13 cellular contexts compared by ENCODE assay signal in the genomic region with DNA sequence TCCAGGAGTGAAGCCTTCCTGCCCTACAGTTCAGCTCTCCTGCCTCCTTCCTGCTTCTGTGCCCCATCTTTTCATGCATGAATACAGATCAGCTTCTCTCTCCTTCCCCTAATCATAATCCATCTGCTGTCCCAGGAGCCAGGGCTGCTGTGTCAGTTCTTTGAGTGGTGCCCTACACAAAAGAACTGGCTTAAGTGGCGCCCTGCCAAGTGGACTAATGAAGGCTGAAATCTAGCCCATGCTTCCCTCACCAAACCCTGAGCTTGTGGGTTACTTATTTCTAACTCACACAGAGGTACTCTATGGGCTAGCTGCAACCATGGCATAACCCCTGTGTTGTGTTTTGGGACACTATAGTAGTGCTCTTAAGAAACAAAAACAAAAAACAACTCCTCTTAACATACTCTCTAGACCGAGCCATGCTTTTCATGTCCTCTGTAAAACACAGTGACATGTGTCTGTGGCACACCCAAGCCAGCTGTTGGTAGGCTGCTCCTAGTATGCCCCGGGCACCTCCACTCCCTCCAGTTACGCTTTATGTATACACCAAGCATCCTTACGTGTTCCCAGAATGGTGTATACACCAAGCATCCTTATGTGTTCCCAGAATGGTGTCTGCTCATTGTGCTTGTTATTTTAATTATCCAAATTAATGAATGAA. TPM values are rescaled to one million over a fixed set of nuclear protein-coding genes. Genes with fewer than 3 reads are reported as not detected.
DNase-seq lines count a peak whose midpoint lies in the region; ATAC-seq and TF ChIP-seq lines count a peak whose summit lies in the region.
"Had no signal": no experiment of that assay in that cellular context is flagged by ENCODE, and none has a peak within 500 bp of the region (broad histone marks: within the 10 kb centered on the region; RNA-seq: fewer than 3 reads in every experiment).

No MANE protein-coding gene starts in this region.

- no peak for TF ChIP-seq CTCF in WTC11 (IDR thresholded peaks at IDR 0.05)

- POLR2A ChIA-PET in WTC11 (lab: Charles Lee), result interaction anchor here (0.6 kb wide), 1 partner anchor 216 kb away, joined by 4 read pairs; no protein-coding TSS in a partner anchor

- H3K36me3 Mint-ChIP-seq in WTC11, result peaks cover 9% of the 10 kb centered on the region

- H3K27me3 Mint-ChIP-seq in WTC11 (ENCODE audit: low read depth), result no peaks in the 10 kb centered on the region

- H3K27ac Mint-ChIP-seq in WTC11, result 0 out of 2 replicates have a peak overlapping the region, but pooled peaks have one; percentile 16
- H3K27ac Mint-ChIP-seq: activated naive CD8-positive, alpha-beta T cell treated with anti-CD3 and anti-CD28 coated beads, Interleukin-2, amount 10 ng/mL, durations not matched to agents 7 days and 5 days had no signal

- H3K4me1 Mint-ChIP-seq in WTC11, result peaks cover 6% of the 10 kb centered on the region; the same call in 1 of the 2 replicates
- H3K4me1 Mint-ChIP-seq: activated naive CD8-positive, alpha-beta T cell treated with anti-CD3 and anti-CD28 coated beads, Interleukin-2, amount 10 ng/mL, durations not matched to agents 7 days and 5 days had no signal

- DNase-seq in left ventricle myocardium superior (peak; percentile 43), Right ventricle myocardium inferior (ENCODE audit: missing footprints) (no peak), NCI-H2107 (lab: John Stamatoyannopoulos, UW) (peak; percentile 78), WTC11 (ENCODE audit: low spot score) (no peak), iPS-NIHi7 (ENCODE audit: extremely low spot score) (no peak)
- DNase-seq: activated naive CD8-positive, alpha-beta T cell treated with anti-CD3 and anti-CD28 coated beads, Interleukin-2, amount 10 ng/mL, durations not matched to agents 7 days and 5 days; NCI-H1048; stimulated activated CD4-positive, alpha-beta T cell treated with anti-CD3 and anti-CD28 coated beads, Interleukin-1b, Interleukin-23, amount 100 ng/mL, for 48 hours; uterus had no signal

- peaks cover 12% of the 10 kb centered on the region for H3K9me3 Mint-ChIP-seq in WTC11

- ATAC-seq in left ventricle myocardium superior (no peak), Right ventricle myocardium inferior (no peak), WTC11 (no peak), HG02870 (IDR thresholded peaks at IDR 0.05; ENCODE audit: unreplicated experiment) (no peak), GM19397 (IDR thresholded peaks at IDR 0.05; ENCODE audit: unreplicated experiment) (no peak), GM18511 (IDR thresholded peaks at IDR 0.05; ENCODE audit: unreplicated experiment) (no peak)
- ATAC-seq: HCT116 had no signal

- CTCF ChIA-PET in WTC11 (lab: Charles Lee), result interaction anchor here (0.9 kb wide), 1 partner anchor 49 kb away, joined by 3 read pairs; no protein-coding TSS in a partner anchor

- H3K4me3 Mint-ChIP-seq in WTC11, result no peak overlapping the region
- H3K4me3 Mint-ChIP-seq: activated naive CD8-positive, alpha-beta T cell treated with anti-CD3 and anti-CD28 coated beads, Interleukin-2, amount 10 ng/mL, durations not matched to agents 7 days and 5 days had no signal

- intact Hi-C loops in left ventricle myocardium superior (cut with micrococcal nuclease) (no loop called here), Right ventricle myocardium inferior (cut with DNase I) (no loop called here)

TF ChIP-seq in WTC11, 78 proteins besides CTCF, POLR2A, EP300 and RAD21:
- TF ChIP-seq JUN (CRISPR knock-in tag; IDR thresholded peaks at IDR 0.05), result no peak
- no peak for TF ChIP-seq OVOL2 (CRISPR knock-in tag; IDR thresholded peaks at IDR 0.05; ENCODE audit: borderline replicate concordance)
- TF ChIP-seq, protein P1, sequence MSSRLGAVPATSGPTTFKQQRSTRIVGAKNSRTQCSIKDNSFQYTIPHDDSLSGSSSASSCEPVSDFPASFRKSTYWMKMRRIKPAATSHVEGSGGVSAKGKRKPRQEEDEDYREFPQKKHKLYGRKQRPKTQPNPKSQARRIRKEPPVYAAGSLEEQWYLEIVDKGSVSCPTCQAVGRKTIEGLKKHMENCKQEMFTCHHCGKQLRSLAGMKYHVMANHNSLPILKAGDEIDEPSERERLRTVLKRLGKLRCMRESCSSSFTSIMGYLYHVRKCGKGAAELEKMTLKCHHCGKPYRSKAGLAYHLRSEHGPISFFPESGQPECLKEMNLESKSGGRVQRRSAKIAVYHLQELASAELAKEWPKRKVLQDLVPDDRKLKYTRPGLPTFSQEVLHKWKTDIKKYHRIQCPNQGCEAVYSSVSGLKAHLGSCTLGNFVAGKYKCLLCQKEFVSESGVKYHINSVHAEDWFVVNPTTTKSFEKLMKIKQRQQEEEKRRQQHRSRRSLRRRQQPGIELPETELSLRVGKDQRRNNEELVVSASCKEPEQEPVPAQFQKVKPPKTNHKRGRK (CRISPR knock-in tag; IDR thresholded peaks at IDR 0.05; ENCODE audit: borderline replicate concordance), result no peak

RNA-seq across cellular contexts. Expression of a gene that starts 19.3 kb away (rescaled TPM):
- total RNA-seq in left ventricle myocardium superior (14.7 TPM), Right ventricle myocardium inferior (15.2 TPM), WTC11 (2021) (13.8 to 23.5 TPM (median 16.7 TPM) in 3 replicates)

Comparison
In these comparisons a context has a peak if more than half of its experiments do, and no peak if none do; other contexts are left out.
1. DNase-seq: peak in left ventricle myocardium superior (single experiment) and NCI-H2107 (single experiment); none in Right ventricle myocardium inferior (single experiment), WTC11 (single experiment) and iPS-NIHi7 (single experiment).